In genomic region chr14:67453575-67454300, GRCh38 we compare ENCODE assay signal across 21 cellular contexts. TPM values are rescaled to one million over a fixed set of nuclear protein-coding genes. Genes with fewer than 3 reads are reported as not detected.
DNase-seq lines count a peak whose midpoint lies in the region; ATAC-seq, FAIRE-seq and TF ChIP-seq lines count a peak whose summit lies in the region.
"Had no signal": no experiment of that assay in that cellular context is flagged by ENCODE, and none has a peak within 500 bp of the region (broad histone marks: within the 10 kb centered on the region; RNA-seq: fewer than 3 reads in every experiment).

No MANE protein-coding gene starts in this region.

- H3K4me1 ChIP-seq in foreskin keratinocyte, result no peaks in the 10 kb centered on the region

- H3K27me3 ChIP-seq in foreskin keratinocyte, result no peaks in the 10 kb centered on the region

- TF ChIP-seq CTCF in GM12873 (IDR thresholded peaks at IDR 0.05; ENCODE audit: insufficient read depth, low read depth, low read length, missing control alignments) (peak; percentile 22), HFFc6 (IDR thresholded peaks at IDR 0.05) (0 out of 2 replicates have a peak, but pooled peaks have one; percentile 8), neural crest cell (conservative IDR thresholded peaks at IDR 0.05) (no peak), foreskin keratinocyte (conservative IDR thresholded peaks at IDR 0.05) (no peak)

- peaks cover 44% of the 10 kb centered on the region for H3K27me3 Mint-ChIP-seq in HFFc6 (ENCODE audit: insufficient read depth)
- H3K27me3 Mint-ChIP-seq in neural crest cell (ENCODE audit: low read depth), result no peaks in the 10 kb centered on the region

- H3K27ac Mint-ChIP-seq in HFFc6 (no peak overlapping the region), neural crest cell (ENCODE audit: unreplicated experiment) (peak overlapping the region; percentile 75)
- H3K27ac Mint-ChIP-seq: T-cell had no signal

- H3K9me3 Mint-ChIP-seq in HFFc6 (peaks cover 8% of the 10 kb centered on the region), neural crest cell (peaks cover 9% of the 10 kb centered on the region)

- no peak for ATAC-seq in foreskin keratinocyte
- ATAC-seq: T-cell had no signal

- DNase-seq in HFFc6 (no peak), neural crest cell (ENCODE audit: low read depth, low spot score) (no peak), frontal cortex (ENCODE audit: low spot score in 2 of 2) (no peak), NCI-H510A (lab: John Stamatoyannopoulos, UW) (no peak), foreskin keratinocyte (no peak)
- DNase-seq: ACHN, AML-193, H7, MV-4-11, NCI-H1436, NCI-H2029, NCI-H2171, NCI-H446 treated with DMSO at 0.1 percent for 48 hours, NCI-H748 treated with DMSO at 0.1 percent for 48 hours, SHP77, SK-N-SH, T-cell had no signal

- no peak for FAIRE-seq in frontal cortex (lab: Jason Lieb, UNC)
- FAIRE-seq: G401.6 had no signal

- H3K4me1 Mint-ChIP-seq in HFFc6 (ENCODE audit: low read depth) (no peaks in the 10 kb centered on the region), neural crest cell (peaks cover 8% of the 10 kb centered on the region)
- H3K4me1 Mint-ChIP-seq: IgD-negative memory B cell, T-cell had no signal

- H3K4me3 Mint-ChIP-seq in HFFc6 (no peak overlapping the region), neural crest cell (no peak overlapping the region)
- H3K4me3 Mint-ChIP-seq: IgD-negative memory B cell, T-cell had no signal

- 83 to 93% (median 87%) methylated on average over 5 of the region's 5 CpGs for WGBS in adipose tissue, 3 donors

- peak overlapping the region; percentile 6 for H3K27ac ChIP-seq in adipose tissue (ENCODE audit: low read depth, low read length)
- H3K27ac ChIP-seq in foreskin keratinocyte, result no peak overlapping the region

- H3K36me3 Mint-ChIP-seq in HFFc6 (ENCODE audit: low read depth) (peaks cover 9% of the 10 kb centered on the region; the same call in 1 of the 2 replicates), neural crest cell (ENCODE audit: low read depth) (peaks cover 4% of the 10 kb centered on the region)
- H3K36me3 Mint-ChIP-seq: T-cell had no signal

RNA-seq across cellular contexts. Expression of gene TMEM229B, which starts 34.8 kb away (rescaled TPM):
- total RNA-seq in HFFc6 (2021; fragmentation: NEBNext Ultra II Directional; extraction: Animal tissue kit (Norgen Biotek cat#: 25700)), result under 1 TPM; 0.06 to 0.38 (median 0.20) TPM
- 1 to 10 TPM; 1.3 to 2.2 (median 1.5) TPM for polyA plus RNA-seq in adipose tissue
- 5.2 and 5.9 TPM in 2 replicates for total RNA-seq in neural crest cell
- total RNA-seq in frontal cortex, result 22.4 TPM
- total RNA-seq in foreskin keratinocyte, result 2.2 and 3.4 TPM in 2 replicates
- polyA plus RNA-seq in foreskin keratinocyte, result 1.5 and 2.2 TPM in 2 replicates

RNA-seq across cellular contexts. Expression of gene PLEK2, which starts 41.8 kb away (rescaled TPM):
- total RNA-seq in HFFc6 (2021; fragmentation: NEBNext Ultra II Directional; extraction: Animal tissue kit (Norgen Biotek cat#: 25700)), result 10 to 100 TPM in 5 of 6 experiments, 1 to 10 TPM in 1; 8.7 to 23.8 (median 19.5) TPM
- polyA plus RNA-seq in adipose tissue (1 to 10 TPM in 2 of 3 donors, under 1 TPM in 1; 0.67 to 7.4 (median 1.8) TPM), foreskin keratinocyte (333 and 495 TPM in 2 replicates)
- total RNA-seq in neural crest cell (not detected in 2 replicates), frontal cortex (0.41 TPM), foreskin keratinocyte (336 and 531 TPM in 2 replicates)
- total RNA-seq: H7 had no signal
- polyA plus RNA-seq: IgD-negative memory B cell had no signal

Comparison
In these comparisons a context has a peak if more than half of its experiments do, and no peak if none do; other contexts are left out.
1. CTCF ChIP-seq: peak in GM12873 (single experiment) and HFFc6 (single experiment); none in neural crest cell (single experiment) and foreskin keratinocyte (single experiment).
2. RNA of gene PLEK2, which starts 41.8 kb away (total RNA-seq): 336 to 531 TPM in foreskin keratinocyte; 8.7 to 23.8 TPM in HFFc6, 0.41 TPM in frontal cortex (single experiment) and not detected in neural crest cell; every median in the first group is over 10 times any median in the second.